Comparison of ENCODE assay signal across 8 cellular contexts in the genomic region with DNA sequence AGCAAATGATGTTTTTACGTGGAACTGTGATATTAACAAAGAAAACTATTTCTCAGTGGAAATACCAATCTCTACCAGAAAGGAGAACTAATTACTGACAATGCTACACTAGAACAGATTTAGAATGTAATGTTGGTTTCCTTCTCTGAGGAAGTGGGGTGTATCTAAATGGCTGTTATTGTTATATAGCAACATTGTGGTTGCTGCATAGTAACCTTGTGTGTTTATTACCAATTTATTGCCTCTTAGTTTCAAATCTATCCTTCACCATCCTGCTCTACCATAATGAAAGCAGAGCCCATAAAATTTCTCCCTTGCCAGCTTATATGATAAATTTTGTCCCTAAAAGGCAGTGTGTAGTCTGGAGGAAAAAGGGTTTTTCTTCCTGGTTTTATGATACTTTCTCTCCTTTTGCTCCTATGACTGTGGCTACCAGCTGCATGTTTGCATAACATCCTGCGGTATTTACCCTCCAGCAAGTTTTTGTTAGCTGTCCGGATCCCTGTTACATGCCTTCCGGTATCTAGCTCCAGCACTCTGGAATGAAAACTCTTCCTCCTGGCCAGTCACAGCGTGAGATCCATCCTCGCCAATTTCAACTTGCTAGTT. TPM values are rescaled to one million over a fixed set of nuclear protein-coding genes. Genes with fewer than 3 reads are reported as not detected.
A peak's percentile ranks its signal among the peaks of the same experiment; 100 is the strongest.
DNase-seq lines count a peak whose midpoint lies in the region; ATAC-seq lines count a peak whose summit lies in the region.

No MANE protein-coding gene starts in this region.

- peak in 2 of 3 experiments; percentile 11 to 57 for DNase-seq in NCI-H1417 (lab: John Stamatoyannopoulos, UW)
- no peak for DNase-seq in NCI-H1417 treated with DMSO at 0.1 percent for 48 hours (lab: John Stamatoyannopoulos, UW)
- peak; percentile 40 for DNase-seq in NCI-H2196 treated with DMSO at 0.1 percent for 48 hours (lab: John Stamatoyannopoulos, UW; ENCODE audit: unreplicated experiment)
- peak; percentile 5 for DNase-seq in cerebellar cortex (ENCODE audit: low spot score)
- peak; percentile 26 for DNase-seq in mucosa of gallbladder (ENCODE audit: low spot score)
- no peak for DNase-seq in DMS 273 (lab: John Stamatoyannopoulos, UW; ENCODE audit: unreplicated experiment)
- no peak for DNase-seq in ureter (ENCODE audit: low spot score)

- peak; percentile 81 for ATAC-seq in HG02840 (IDR thresholded peaks at IDR 0.05; ENCODE audit: low FRiP score, unreplicated experiment)

RNA-seq across cellular contexts. Expression of gene KLRK1, which starts 5.7 kb away (rescaled TPM):
- total RNA-seq in mucosa of gallbladder: 5.0 TPM
- total RNA-seq in ureter: 7.6 TPM

RNA-seq across cellular contexts. Expression of gene KLRC4, which starts 14.1 kb away (rescaled TPM):
- total RNA-seq in mucosa of gallbladder (1.1 TPM), ureter (3.4 TPM)

RNA-seq across cellular contexts. Expression of gene KLRC3, which starts 24.9 kb away (rescaled TPM):
- total RNA-seq in mucosa of gallbladder (not detected), ureter (1.1 TPM)

RNA-seq across cellular contexts. Expression of gene KLRC2, which starts 40.3 kb away (rescaled TPM):
- 0.32 TPM for total RNA-seq in mucosa of gallbladder
- total RNA-seq in ureter: 3.1 TPM

RNA-seq across cellular contexts. Expression of gene KLRC1, which starts 57.7 kb away (rescaled TPM):
- total RNA-seq in mucosa of gallbladder: 0.95 TPM
- 3.3 TPM for total RNA-seq in ureter

Comparison
In these comparisons a context has a peak if more than half of its experiments do, and no peak if none do; other contexts are left out.
1. DNase-seq: peak in NCI-H1417 (2 of 3), NCI-H2196 treated with DMSO at 0.1 percent for 48 hours (single experiment), cerebellar cortex (single experiment) and mucosa of gallbladder (single experiment); none in NCI-H1417 treated with DMSO at 0.1 percent for 48 hours (single experiment), DMS 273 (single experiment) and ureter (single experiment).